In the genomic region with DNA sequence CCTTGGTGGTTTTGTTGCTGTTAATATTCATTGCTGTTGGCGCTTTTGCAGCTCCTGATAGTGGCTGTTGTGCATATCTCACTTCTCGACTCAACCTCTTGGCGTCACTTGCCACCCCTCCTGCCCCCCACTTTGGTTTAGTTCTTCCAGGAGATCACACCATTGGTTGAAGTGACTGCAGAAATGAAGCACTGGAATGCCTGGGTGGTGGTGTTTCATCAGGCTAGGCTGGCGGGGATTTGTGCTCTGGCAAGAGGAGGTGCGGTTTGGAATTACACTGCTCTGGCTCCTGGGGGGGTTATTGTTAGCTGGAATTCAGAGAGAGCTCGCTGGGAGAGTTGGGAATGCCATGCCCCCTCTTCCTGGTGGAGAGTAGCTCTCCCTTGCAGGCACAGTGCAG, we compare ENCODE assay signal across 9 cellular contexts. TPM values are rescaled to one million over a fixed set of nuclear protein-coding genes. Genes with fewer than 3 reads are reported as not detected.
DNase-seq lines count a peak whose midpoint lies in the region; ATAC-seq lines count a peak whose summit lies in the region.
"Had no signal": no experiment of that assay in that cellular context is flagged by ENCODE, and none has a peak within 500 bp of the region (broad histone marks: within the 10 kb centered on the region; RNA-seq: fewer than 3 reads in every experiment).

No MANE protein-coding gene starts in this region.

- H3K27me3 ChIP-seq in rectal smooth muscle tissue (ENCODE audit: control insufficient read depth, insufficient read depth, low read length): no peaks in the 10 kb centered on the region
- H3K27me3 ChIP-seq: neutrophil had no signal

- no peaks in the 10 kb centered on the region for H3K36me3 ChIP-seq in rectal smooth muscle tissue (ENCODE audit: control insufficient read depth, insufficient read depth, low read length)
- H3K36me3 ChIP-seq: neutrophil had no signal

- H3K27ac Mint-ChIP-seq in T-helper 2 cell treated with Interferon-gamma antibody and Interleukin-4, amounts not matched to agents 5 μg/mL and 100 μg/mL, for 36 hours: peak overlapping the region; percentile 83

- DNase-seq in Daoy (ENCODE audit: low read depth) (peak; percentile 83), fibroblast of the conjunctiva (ENCODE audit: low read depth) (peak; percentile 30), DMS53 (lab: John Stamatoyannopoulos, UW) (no peak), NCI-H2171 treated with DMSO at 0.1 percent for 48 hours (lab: John Stamatoyannopoulos, UW) (no peak)
- no peak for DNase-seq in T-helper 2 cell treated with Interferon-gamma antibody and Interleukin-4, amounts not matched to agents 5 μg/mL and 100 μg/mL, for 36 hours (ENCODE audit: low spot score)

- peaks cover 80% of the 10 kb centered on the region for H3K4me1 Mint-ChIP-seq in T-helper 2 cell treated with Interferon-gamma antibody and Interleukin-4, amounts not matched to agents 5 μg/mL and 100 μg/mL, for 36 hours (ENCODE audit: low read depth)

- peaks cover 68% of the 10 kb centered on the region for H3K4me1 ChIP-seq in rectal smooth muscle tissue (ENCODE audit: control insufficient read depth, insufficient read depth, low read length)

- no peak overlapping the region for H3K9ac ChIP-seq in rectal smooth muscle tissue (ENCODE audit: low read length)

- peak overlapping the region; percentile 82 for H3K4me3 Mint-ChIP-seq in T-helper 2 cell treated with Interferon-gamma antibody and Interleukin-4, amounts not matched to agents 5 μg/mL and 100 μg/mL, for 36 hours

- H3K27me3 Mint-ChIP-seq in T-helper 2 cell treated with Interferon-gamma antibody and Interleukin-4, amounts not matched to agents 5 μg/mL and 100 μg/mL, for 36 hours (ENCODE audit: low read depth): no peaks in the 10 kb centered on the region

- H3K9me3 Mint-ChIP-seq in T-helper 2 cell treated with Interferon-gamma antibody and Interleukin-4, amounts not matched to agents 5 μg/mL and 100 μg/mL, for 36 hours: no peaks in the 10 kb centered on the region

- peak overlapping the region; percentile 16 for H3K4me3 ChIP-seq in rectal smooth muscle tissue (ENCODE audit: low read length)

- H3K27ac ChIP-seq in rectal smooth muscle tissue (ENCODE audit: low read depth, low read length): peak overlapping the region; percentile 86

- peaks cover 25% of the 10 kb centered on the region for H3K36me3 Mint-ChIP-seq in T-helper 2 cell treated with Interferon-gamma antibody and Interleukin-4, amounts not matched to agents 5 μg/mL and 100 μg/mL, for 36 hours (ENCODE audit: low read depth)

- no peak for ATAC-seq in GM19035 (IDR thresholded peaks at IDR 0.05; ENCODE audit: unreplicated experiment)
- no peak for ATAC-seq in HG03175 (IDR thresholded peaks at IDR 0.05; ENCODE audit: unreplicated experiment)

RNA-seq across cellular contexts. Expression of gene PRRC2B, which starts 11.5 kb away (rescaled TPM):
- 54.0 and 83.5 TPM in 2 replicates for total RNA-seq in Daoy (2014; rRNA removed; shearing (Covaris generic))

Comparison
In these comparisons a context has a peak if more than half of its experiments do, and no peak if none do; other contexts are left out.
1. DNase-seq: peak in Daoy (single experiment) and fibroblast of the conjunctiva (single experiment); none in T-helper 2 cell treated with Interferon-gamma antibody and Interleukin-4, amounts not matched to agents 5 μg/mL and 100 μg/mL, for 36 hours (single experiment), DMS53 (single experiment) and NCI-H2171 treated with DMSO at 0.1 percent for 48 hours (single experiment).